ENCODE assay signal across 29 cellular contexts in the genomic region with DNA sequence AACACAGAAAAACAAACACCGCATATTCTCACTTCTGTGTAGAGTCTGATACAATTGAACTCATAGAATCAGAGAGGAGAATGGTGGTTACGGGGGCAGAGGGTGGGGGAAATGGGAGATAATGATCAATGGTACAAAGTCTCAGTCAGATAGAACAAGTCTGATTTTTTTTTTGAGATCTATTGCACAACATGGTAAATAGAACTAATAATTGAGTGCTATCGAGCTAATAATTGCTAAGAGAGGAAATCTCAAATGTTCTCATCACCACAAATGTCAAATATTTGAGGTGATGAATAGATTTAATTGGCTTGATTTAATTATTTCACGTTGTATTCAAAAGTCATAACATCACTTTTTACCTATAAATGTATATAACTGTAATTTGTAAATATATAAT.
"Had no signal": no experiment of that assay in that cellular context is flagged by ENCODE, and none has a peak within 500 bp of the region (broad histone marks: within the 10 kb centered on the region; RNA-seq: fewer than 3 reads in every experiment).

No MANE protein-coding gene starts in this region.

- H3K27me3 ChIP-seq: ascending aorta, cardiac muscle cell had no signal

- H3K4me3 ChIP-seq: ascending aorta, cardiac muscle cell had no signal

- H3K4me1 ChIP-seq: ascending aorta had no signal

- DNase-seq: activated B cell treated with CpG ODN at 0.5 μM for 24 hours; activated CD4-positive, alpha-beta memory T cell treated with anti-CD3 and anti-CD28 coated beads, Interleukin-2, amount 10 ng/mL, durations not matched to agents 7 days and 5 days; activated CD4-positive, alpha-beta T cell treated with anti-CD3 and anti-CD28 coated beads for 4 hours; activated CD4-positive, alpha-beta T cell treated with anti-CD3 and anti-CD28 coated beads, Interleukin-2, amount 10 ng/mL, durations not matched to agents 24 days and 14 days; activated CD4-positive, alpha-beta T cell treated with anti-CD3 and anti-CD28 coated beads, Interleukin-2, amount 50 U/mL, for 1 hour; activated CD4-positive, alpha-beta T cell treated with anti-CD3 and anti-CD28 coated beads, Interleukin-2, amount 50 U/mL, for 4 hours; activated CD4-positive, CD25-positive, alpha-beta regulatory T cell treated with anti-CD3 and anti-CD28 coated beads, Interleukin-2, amount 50 U/mL, for 72 hours; activated CD8-positive, alpha-beta memory T cell treated with anti-CD3 and anti-CD28 coated beads for 24 hours; activated CD8-positive, alpha-beta memory T cell treated with anti-CD3 and anti-CD28 coated beads, Interleukin-2, amount 10 ng/mL, durations not matched to agents 7 days and 5 days; activated CD8-positive, alpha-beta memory T cell treated with anti-CD3 and anti-CD28 coated beads, Interleukin-2, amount 50 U/mL, for 48 hours; activated CD8-positive, alpha-beta T cell treated with anti-CD3 and anti-CD28 coated beads, Interleukin-2, amount 10 ng/mL, durations not matched to agents 7 days and 5 days; activated effector memory CD4-positive, alpha-beta T cell treated with Interleukin-2 at 50 U/mL for 16 hours; activated gamma-delta T cell; activated naive CD4-positive, alpha-beta T cell treated with anti-CD3 and anti-CD28 coated beads, Interleukin-2, amount 10 ng/mL, durations not matched to agents 7 days and 5 days; activated naive CD4-positive, alpha-beta T cell treated with Interleukin-2 at 50 U/mL for 16 hours; activated naive CD8-positive, alpha-beta T cell treated with anti-CD3 and anti-CD28 coated beads, Interleukin-2, amount 10 ng/mL, durations not matched to agents 7 days and 5 days; activated naive CD8-positive, alpha-beta T cell treated with anti-CD3 and anti-CD28 coated beads, Interleukin-2, amount 50 U/mL, for 24 hours; activated T-cell treated with anti-CD3 and anti-CD28 coated beads, Interleukin-2, amount 50 U/mL, for 24 hours; activated T-cell treated with anti-CD3 and anti-CD28 coated beads, Interleukin-2, amount 50 U/mL, for 48 hours; amygdala; anterior cingulate cortex; caudate nucleus; cerebellar nuclear complex; T-helper 1 cell; T-helper 2 cell; T-helper 9 cell had no signal

- H3K27ac ChIP-seq: ascending aorta, cardiac muscle cell, VCaP had no signal

- H3K36me3 ChIP-seq: ascending aorta, cardiac muscle cell had no signal

- ATAC-seq: activated CD8-positive, alpha-beta memory T cell treated with anti-CD3 and anti-CD28 coated beads, Interleukin-2, amount 10 ng/mL, durations not matched to agents 7 days and 5 days; activated CD8-positive, alpha-beta T cell treated with anti-CD3 and anti-CD28 coated beads, Interleukin-2, amount 10 ng/mL, durations not matched to agents 7 days and 5 days; activated naive CD8-positive, alpha-beta T cell treated with anti-CD3 and anti-CD28 coated beads, Interleukin-2, amount 50 U/mL, for 24 hours had no signal

- H3K9me3 ChIP-seq: ascending aorta had no signal
